ENCODE assay signal across 35 cellular contexts in genomic region chr1:158537609-158538008, GRCh38. TPM values are rescaled to one million over a fixed set of nuclear protein-coding genes. Genes with fewer than 3 reads are reported as not detected.
"Had no signal": no experiment of that assay in that cellular context is flagged by ENCODE, and none has a peak within 500 bp of the region (broad histone marks: within the 10 kb centered on the region; RNA-seq: fewer than 3 reads in every experiment).

No MANE protein-coding gene starts in this region.

- H3K4me2 ChIP-seq: hepatocyte had no signal

- H3K36me3 ChIP-seq: adrenal gland, esophagus squamous epithelium, gastrocnemius medialis, pancreas, prostate gland, stomach, tibial artery, upper lobe of right lung, WERI-Rb-1 had no signal

- H3K4me3 ChIP-seq: adrenal gland, body of pancreas, esophagus squamous epithelium, gastrocnemius medialis, hepatocyte, pancreas, prostate gland, skin epidermis, stomach, tibial artery, upper lobe of right lung had no signal

- H3K4me1 ChIP-seq: adrenal gland, body of pancreas, esophagus squamous epithelium, gastrocnemius medialis, pancreas, prostate gland, stomach, tibial artery, upper lobe of right lung had no signal

- H3K27ac ChIP-seq: adrenal gland, body of pancreas, epithelial cell of prostate, esophagus squamous epithelium, gastrocnemius medialis, hepatocyte, pancreas, prostate gland, skin epidermis, stomach, tibial artery, upper lobe of right lung, WERI-Rb-1 had no signal

- H2AFZ ChIP-seq: hepatocyte had no signal

- ATAC-seq: activated CD8-positive, alpha-beta memory T cell treated with anti-CD3 and anti-CD28 coated beads, Interleukin-2, amount 10 ng/mL, durations not matched to agents 7 days and 5 days; activated CD8-positive, alpha-beta T cell treated with anti-CD3 and anti-CD28 coated beads, Interleukin-2, amount 10 ng/mL, durations not matched to agents 7 days and 5 days; body of pancreas; gastrocnemius medialis; left ventricle myocardium superior; naive thymus-derived CD8-positive, alpha-beta T cell; pancreas; sciatic nerve; stimulated activated memory B cell treated with anti-CD40 and anti-IgM and Interleukin-4, amounts not matched to agents 10 μg/mL and 1 μg/mL and 100 μg/mL, for 72 hours; T-cell; upper lobe of right lung had no signal

- H3K79me2 ChIP-seq: hepatocyte had no signal

- H3K27me3 ChIP-seq: adrenal gland, body of pancreas, esophagus squamous epithelium, gastrocnemius medialis, hepatocyte, pancreas, stomach, tibial artery, upper lobe of right lung had no signal

- DNase-seq: activated CD4-positive, alpha-beta T cell treated with anti-CD3 and anti-CD28 coated beads, Interleukin-2, amount 50 U/mL, for 1 hour; activated CD4-positive, CD25-positive, alpha-beta regulatory T cell treated with anti-CD3 and anti-CD28 coated beads, Interleukin-2, amount 50 U/mL, for 72 hours; activated CD8-positive, alpha-beta memory T cell treated with anti-CD3 and anti-CD28 coated beads, Interleukin-2, amount 10 ng/mL, durations not matched to agents 7 days and 5 days; activated CD8-positive, alpha-beta T cell treated with anti-CD3 and anti-CD28 coated beads, Interleukin-2, amount 10 ng/mL, durations not matched to agents 7 days and 5 days; activated effector memory CD4-positive, alpha-beta T cell treated with Interleukin-2 at 50 U/mL for 16 hours; activated naive CD4-positive, alpha-beta T cell treated with Interleukin-2 at 50 U/mL for 16 hours; adrenal gland; aorta; body of pancreas; dermis blood vessel endothelial cell; effector CD4-positive, alpha-beta T cell; esophagus squamous epithelium; gastrocnemius medialis; islet precursor cell; left ventricle myocardium superior; midbrain; naive thymus-derived CD8-positive, alpha-beta T cell; nucleus accumbens; pancreas; retina; stimulated activated CD4-positive, alpha-beta T cell treated with anti-CD3 and anti-CD28 coated beads, Interleukin-4, amount 100 ng/mL, for 4 hours; stimulated activated CD8-positive, alpha-beta memory T cell treated with anti-CD3 and anti-CD28 coated beads, Interleukin-4, amount 100 ng/mL, for 48 hours; stomach; T-cell; tibial artery; upper lobe of right lung; WERI-Rb-1 had no signal

- H3K9me3 ChIP-seq: adrenal gland, body of pancreas, esophagus squamous epithelium, gastrocnemius medialis, pancreas, prostate gland, stomach, tibial artery, upper lobe of right lung had no signal

RNA-seq across cellular contexts. Expression of gene OR6Y1, which starts 16.6 kb away (rescaled TPM):
- total RNA-seq: activated CD8-positive, alpha-beta memory T cell treated with anti-CD3 and anti-CD28 coated beads, Interleukin-2, amount 10 ng/mL, durations not matched to agents 7 days and 5 days; activated CD8-positive, alpha-beta T cell treated with anti-CD3 and anti-CD28 coated beads, Interleukin-2, amount 10 ng/mL, durations not matched to agents 7 days and 5 days; adrenal gland; aorta; body of pancreas; dermis blood vessel endothelial cell; esophagus squamous epithelium; gastrocnemius medialis; hepatocyte; left ventricle myocardium superior; lung microvascular endothelial cell; naive thymus-derived CD8-positive, alpha-beta T cell; neural crest cell; pancreas; prostate gland; sciatic nerve; stomach; T-cell; upper lobe of right lung had no signal
- polyA plus RNA-seq: adrenal gland; hepatocyte; naive thymus-derived CD8-positive, alpha-beta T cell; pancreas; stomach had no signal

RNA-seq across cellular contexts. Expression of gene OR6P1, which starts 32.8 kb away (rescaled TPM):
- total RNA-seq: activated CD8-positive, alpha-beta memory T cell treated with anti-CD3 and anti-CD28 coated beads, Interleukin-2, amount 10 ng/mL, durations not matched to agents 7 days and 5 days; activated CD8-positive, alpha-beta T cell treated with anti-CD3 and anti-CD28 coated beads, Interleukin-2, amount 10 ng/mL, durations not matched to agents 7 days and 5 days; adrenal gland; aorta; body of pancreas; dermis blood vessel endothelial cell; esophagus squamous epithelium; gastrocnemius medialis; hepatocyte; left ventricle myocardium superior; lung microvascular endothelial cell; naive thymus-derived CD8-positive, alpha-beta T cell; neural crest cell; pancreas; prostate gland; sciatic nerve; stomach; T-cell; upper lobe of right lung had no signal
- polyA plus RNA-seq: adrenal gland; hepatocyte; naive thymus-derived CD8-positive, alpha-beta T cell; pancreas; stomach had no signal

RNA-seq across cellular contexts. Expression of gene OR10X1, which starts 42.1 kb away (rescaled TPM):
- total RNA-seq: activated CD8-positive, alpha-beta memory T cell treated with anti-CD3 and anti-CD28 coated beads, Interleukin-2, amount 10 ng/mL, durations not matched to agents 7 days and 5 days; activated CD8-positive, alpha-beta T cell treated with anti-CD3 and anti-CD28 coated beads, Interleukin-2, amount 10 ng/mL, durations not matched to agents 7 days and 5 days; adrenal gland; aorta; body of pancreas; dermis blood vessel endothelial cell; esophagus squamous epithelium; gastrocnemius medialis; hepatocyte; left ventricle myocardium superior; lung microvascular endothelial cell; naive thymus-derived CD8-positive, alpha-beta T cell; neural crest cell; pancreas; prostate gland; sciatic nerve; stomach; T-cell; upper lobe of right lung had no signal
- polyA plus RNA-seq: adrenal gland; aorta; hepatocyte; naive thymus-derived CD8-positive, alpha-beta T cell; pancreas; stomach had no signal
